In genomic region chr17:12020595-12021590, GRCh38 we compare ENCODE assay signal across 1 cellular context.
TF ChIP-seq lines count a peak whose summit lies in the region.

TSS of gene MAP2K4 (plus strand) at chr17:12020877. CDS start at chr17:12020887, 10 bp downstream.

TF ChIP-seq in K562, 482 proteins besides CTCF, POLR2A, EP300 and RAD21 (continued from another document):
- TF ChIP-seq UBTF (IDR thresholded peaks at IDR 0.05; ENCODE audit: borderline replicate concordance in 1 of 2, low read depth in 2 of 2, low read length in 2 of 2) (peak; percentile 19 to 89; a peak in 2 of 4 replicates), POLR2G (IDR thresholded peaks at IDR 0.05; ENCODE audit: low read depth, low read length) (peak; percentile 94), EGR1 (conservative IDR thresholded peaks at IDR 0.05) (peak; percentile 42; the same call in 1 of the 2 replicates), ZFX (CRISPR knock-in tag; IDR thresholded peaks at IDR 0.05) (peak; percentile 74), CREB1 (IDR thresholded peaks at IDR 0.05) (peak; percentile 14; the same call in 1 of the 2 replicates), CREB1 (CRISPR knock-in tag; IDR thresholded peaks at IDR 0.05) (no peak), SP1 (CRISPR knock-in tag; IDR thresholded peaks at IDR 0.05) (peak; percentile 50; the same call in 1 of the 2 replicates), SIN3A (IDR thresholded peaks at IDR 0.05; ENCODE audit: borderline replicate concordance in 2 of 2, control insufficient read depth in 1 of 2, low read depth in 2 of 2, low read length in 2 of 2) (peak in 1 of 2 experiments; percentile 36; a peak in 1 of 4 replicates), NONO (IDR thresholded peaks at IDR 0.05; ENCODE audit: low read depth in 2 of 2, low read length in 1 of 2) (peak; percentile 9 to 87; a peak in 2 of 4 replicates), TFAP4 (CRISPR knock-in tag; IDR thresholded peaks at IDR 0.05; ENCODE audit: borderline replicate concordance) (peak; percentile 49; the same call in 1 of the 2 replicates), POLR2AphosphoS5 (IDR thresholded peaks at IDR 0.05; ENCODE audit: control insufficient read depth, insufficient read depth, low read depth, low read length) (peak; percentile 57; the same call in 1 of the 2 replicates), TBP (optimal IDR thresholded peaks at IDR 0.05; ENCODE audit: low read depth, low read length) (peak; percentile 78), GATAD2B (IDR thresholded peaks at IDR 0.05; ENCODE audit: borderline replicate concordance) (0 out of 2 replicates have a peak, but pooled peaks have one; percentile 38), YY1 (IDR thresholded peaks at IDR 0.05; ENCODE audit: borderline replicate concordance in 1 of 3, control insufficient read depth in 1 of 3, extremely low read depth in 1 of 3, insufficient read depth in 3 of 3, insufficient read length in 1 of 3, insufficient replicate concordance in 2 of 3, low read depth in 1 of 3, low read length in 2 of 3) (peak; percentile 61 to 93 (median 87)), ZNF785 (CRISPR knock-in tag; IDR thresholded peaks at IDR 0.05) (no peak), CXXC5 (CRISPR knock-in tag; IDR thresholded peaks at IDR 0.05) (0 out of 2 replicates have a peak, but pooled peaks have one; percentile 56), PCBP1 (IDR thresholded peaks at IDR 0.05; ENCODE audit: low read depth, low read length, poor library complexity, severe bottlenecking) (peak; percentile 31), MYC (IDR thresholded peaks at IDR 0.05; ENCODE audit: low read depth, low read length) (peak; percentile 30; the same call in 1 of the 2 replicates), MYC (CRISPR knock-in tag; IDR thresholded peaks at IDR 0.05; ENCODE audit: borderline replicate concordance, low read depth) (no peak), CTBP1 (IDR thresholded peaks at IDR 0.05; ENCODE audit: borderline replicate concordance) (0 out of 2 replicates have a peak, but pooled peaks have one; percentile 46), DPF2 (IDR thresholded peaks at IDR 0.05) (no peak), HIVEP1 (CRISPR knock-in tag; IDR thresholded peaks at IDR 0.05) (no peak), TAF1 (IDR thresholded peaks at IDR 0.05; ENCODE audit: control insufficient read depth, extremely low read depth, insufficient read depth, low read length, severe bottlenecking) (peak; percentile 66), MAZ (CRISPR knock-in tag; conservative IDR thresholded peaks at IDR 0.05 in 1 of 2, IDR thresholded peaks at IDR 0.05 in 1 of 2) (peak in 1 of 2 experiments; percentile 63; a peak in 2 of 4 replicates), TEAD1 (CRISPR knock-in tag; IDR thresholded peaks at IDR 0.05) (peak in 1 of 2 experiments; percentile 42; a peak in 1 of 4 replicates), CREM (IDR thresholded peaks at IDR 0.05; ENCODE audit: low read depth) (peak; percentile 28; the same call in 1 of the 2 replicates), PML (IDR thresholded peaks at IDR 0.05; ENCODE audit: low read length) (no peak), NUFIP1 (IDR thresholded peaks at IDR 0.05; ENCODE audit: partially characterized antibody) (no peak), ZBTB7A (IDR thresholded peaks at IDR 0.05; ENCODE audit: borderline replicate concordance, control insufficient read depth, low read depth, low read length) (peak; percentile 61; the same call in 1 of the 2 replicates), ILF3 (IDR thresholded peaks at IDR 0.05; ENCODE audit: borderline replicate concordance) (peak; percentile 55; the same call in 1 of the 2 replicates), FIP1L1 (IDR thresholded peaks at IDR 0.05; ENCODE audit: low read depth, low read length, poor library complexity, severe bottlenecking) (peak; percentile 19), SIN3B (IDR thresholded peaks at IDR 0.05; ENCODE audit: low read depth) (peak; percentile 52; the same call in 1 of the 2 replicates), E2F6 (IDR thresholded peaks at IDR 0.05; ENCODE audit: borderline replicate concordance in 1 of 2, extremely low read depth in 1 of 2, insufficient read depth in 1 of 2, insufficient read length in 1 of 2, low read depth in 1 of 2, low read length in 1 of 2, poor library complexity in 1 of 2, severe bottlenecking in 1 of 2) (peak in 1 of 2 experiments; percentile 11), KDM5B (IDR thresholded peaks at IDR 0.05; ENCODE audit: insufficient replicate concordance, low read depth, low read length) (peak; percentile 51)
- TF ChIP-seq, protein P1, sequence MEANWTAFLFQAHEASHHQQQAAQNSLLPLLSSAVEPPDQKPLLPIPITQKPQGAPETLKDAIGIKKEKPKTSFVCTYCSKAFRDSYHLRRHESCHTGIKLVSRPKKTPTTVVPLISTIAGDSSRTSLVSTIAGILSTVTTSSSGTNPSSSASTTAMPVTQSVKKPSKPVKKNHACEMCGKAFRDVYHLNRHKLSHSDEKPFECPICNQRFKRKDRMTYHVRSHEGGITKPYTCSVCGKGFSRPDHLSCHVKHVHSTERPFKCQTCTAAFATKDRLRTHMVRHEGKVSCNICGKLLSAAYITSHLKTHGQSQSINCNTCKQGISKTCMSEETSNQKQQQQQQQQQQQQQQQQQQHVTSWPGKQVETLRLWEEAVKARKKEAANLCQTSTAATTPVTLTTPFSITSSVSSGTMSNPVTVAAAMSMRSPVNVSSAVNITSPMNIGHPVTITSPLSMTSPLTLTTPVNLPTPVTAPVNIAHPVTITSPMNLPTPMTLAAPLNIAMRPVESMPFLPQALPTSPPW (CRISPR knock-in tag; IDR thresholded peaks at IDR 0.05): 0 out of 2 replicates have a peak, but pooled peaks have one; percentile 20
